ENCODE assay signal across 16 cellular contexts in genomic region chr1:89356658-89357400, GRCh38. TPM values are rescaled to one million over a fixed set of nuclear protein-coding genes. Genes with fewer than 3 reads are reported as not detected.
DNase-seq lines count a peak whose midpoint lies in the region; ATAC-seq and TF ChIP-seq lines count a peak whose summit lies in the region.
"Had no signal": no experiment of that assay in that cellular context is flagged by ENCODE, and none has a peak within 500 bp of the region (broad histone marks: within the 10 kb centered on the region; RNA-seq: fewer than 3 reads in every experiment).

No MANE protein-coding gene starts in this region.

- no peak for TF ChIP-seq CTCF in cardiac fibroblast (IDR thresholded peaks at IDR 0.05; ENCODE audit: low read depth, low read length)
- no peak for TF ChIP-seq CTCF in heart right ventricle (IDR thresholded peaks at IDR 0.05)

- peaks cover 59% of the 10 kb centered on the region for H3K4me1 Mint-ChIP-seq in activated T-cell treated with anti-CD3 and anti-CD28 coated beads, Interleukin-2, amount 50 U/mL, for 72 hours (ENCODE audit: low read depth)
- peaks cover 10 to 29% of the 10 kb centered on the region in 2 donors for H3K4me1 Mint-ChIP-seq in stimulated activated naive B cell treated with anti-CD40 and anti-IgM and Interleukin-4, amounts not matched to agents 10 μg/mL and 1 μg/mL and 100 μg/mL, for 72 hours

- peaks cover 0 to 30% (median 0%) of the 10 kb centered on the region in 9 donors for H3K4me1 ChIP-seq in heart right ventricle

- WGBS in heart right ventricle, 2 donors, result 87 to 91% methylated on average over 8 of the region's 8 CpGs

- H3K27ac ChIP-seq in heart right ventricle, result no peak overlapping the region
- H3K27ac ChIP-seq: C4-2B had no signal

- no peak overlapping the region for H3K4me3 ChIP-seq in cardiac fibroblast (replicated peaks in 1 of 2; ENCODE audit: low read depth in 2 of 2, low read length in 2 of 2)
- no peak overlapping the region for H3K4me3 ChIP-seq in heart right ventricle
- no peak overlapping the region for H3K4me3 ChIP-seq in H7 (ENCODE audit: insufficient read depth, low read depth, low read length)

- peaks cover 18% of the 10 kb centered on the region for H3K27me3 Mint-ChIP-seq in activated T-cell treated with anti-CD3 and anti-CD28 coated beads, Interleukin-2, amount 50 U/mL, for 72 hours (ENCODE audit: low read depth)
- H3K27me3 Mint-ChIP-seq in stimulated activated naive B cell treated with anti-CD40 and anti-IgM and Interleukin-4, amounts not matched to agents 10 μg/mL and 1 μg/mL and 100 μg/mL, for 72 hours, result no peaks in the 10 kb centered on the region
- H3K27me3 Mint-ChIP-seq: central memory CD8-positive, alpha-beta T cell had no signal

- ATAC-seq in activated T-cell treated with anti-CD3 and anti-CD28 coated beads, Interleukin-2, amount 50 U/mL, for 72 hours (replicated peaks in 1 of 2), result peak; percentile 65 to 69
- peak; percentile 48 to 51 for ATAC-seq in stimulated activated naive B cell treated with anti-CD40 and anti-IgM and Interleukin-4, amounts not matched to agents 10 μg/mL and 1 μg/mL and 100 μg/mL, for 72 hours (replicated peaks)
- ATAC-seq in sciatic nerve, result no peak
- no peak for ATAC-seq in heart right ventricle

- H3K36me3 Mint-ChIP-seq in activated T-cell treated with anti-CD3 and anti-CD28 coated beads, Interleukin-2, amount 50 U/mL, for 72 hours (ENCODE audit: insufficient read depth in 2 of 2), result no peaks in the 10 kb centered on the region
- no peaks in the 10 kb centered on the region for H3K36me3 Mint-ChIP-seq in stimulated activated naive B cell treated with anti-CD40 and anti-IgM and Interleukin-4, amounts not matched to agents 10 μg/mL and 1 μg/mL and 100 μg/mL, for 72 hours

- no peaks in the 10 kb centered on the region for H3K9me3 Mint-ChIP-seq in activated T-cell treated with anti-CD3 and anti-CD28 coated beads, Interleukin-2, amount 50 U/mL, for 72 hours
- H3K9me3 Mint-ChIP-seq in stimulated activated naive B cell treated with anti-CD40 and anti-IgM and Interleukin-4, amounts not matched to agents 10 μg/mL and 1 μg/mL and 100 μg/mL, for 72 hours, result no peaks in the 10 kb centered on the region
- H3K9me3 Mint-ChIP-seq: central memory CD8-positive, alpha-beta T cell had no signal

- H3K9me3 ChIP-seq in heart right ventricle, result no peaks in the 10 kb centered on the region

- peak overlapping the region; percentile 70 to 85 for H3K4me3 Mint-ChIP-seq in activated T-cell treated with anti-CD3 and anti-CD28 coated beads, Interleukin-2, amount 50 U/mL, for 72 hours
- no peak overlapping the region for H3K4me3 Mint-ChIP-seq in stimulated activated naive B cell treated with anti-CD40 and anti-IgM and Interleukin-4, amounts not matched to agents 10 μg/mL and 1 μg/mL and 100 μg/mL, for 72 hours
- H3K4me3 Mint-ChIP-seq: central memory CD8-positive, alpha-beta T cell had no signal

- no peaks in the 10 kb centered on the region for H3K27me3 ChIP-seq in heart right ventricle
- H3K27me3 ChIP-seq in H7 (ENCODE audit: control insufficient read depth, insufficient read depth, low read length), result no peaks in the 10 kb centered on the region; the same call in 1 of the 2 replicates

- peak overlapping the region; percentile 74 for H3K27ac Mint-ChIP-seq in activated T-cell treated with anti-CD3 and anti-CD28 coated beads, Interleukin-2, amount 50 U/mL, for 72 hours
- H3K27ac Mint-ChIP-seq in stimulated activated naive B cell treated with anti-CD40 and anti-IgM and Interleukin-4, amounts not matched to agents 10 μg/mL and 1 μg/mL and 100 μg/mL, for 72 hours, result no peak overlapping the region

- H3K36me3 ChIP-seq in heart right ventricle (no peaks in the 10 kb centered on the region), H7 (replicated peaks; ENCODE audit: control insufficient read depth, insufficient read depth, low read length) (no peaks in the 10 kb centered on the region)

- DNase-seq in activated T-cell treated with anti-CD3 and anti-CD28 coated beads, Interleukin-2, amount 50 U/mL, for 72 hours, result peak in 1 of 2 donors; percentile 11
- no peak for DNase-seq in activated T-cell treated with anti-CD3 and anti-CD28 coated beads for 4 hours
- peak; percentile 51 for DNase-seq in NCI-H226
- peak; percentile 40 to 48 for DNase-seq in cardiac fibroblast (ENCODE audit: low read depth in 2 of 2)
- DNase-seq in stimulated activated naive B cell treated with anti-CD40 and anti-IgM and Interleukin-4, amounts not matched to agents 10 μg/mL and 1 μg/mL and 100 μg/mL, for 72 hours, result no peak
- no peak for DNase-seq in sciatic nerve (ENCODE audit: low spot score)
- DNase-seq in heart right ventricle, result no peak
- DNase-seq in H7, result no peak
- DNase-seq: glutamatergic neuron, Kasumi-1, NCI-H524 treated with DMSO at 0.1 percent for 48 hours, trophoblast cell had no signal

- intact Hi-C loops in sciatic nerve (cut with DNase I) (loop anchor here (5.0 kb wide), 1 partner anchor 355 kb away; no protein-coding TSS in a partner anchor), heart right ventricle (cut with DNase I) (loop anchor here (5.0 to 10.0 kb wide), 10 partner anchors 92 to 360 kb away; partner anchors contain the start of gene GBP4 (in 6 of the 10))

RNA-seq across cellular contexts. Expression of gene GBP6, which starts 7.0 kb away (rescaled TPM):
- 1 to 10 TPM; 2.8 to 3.3 TPM for total RNA-seq in activated T-cell treated with anti-CD3 and anti-CD28 coated beads, Interleukin-2, amount 50 U/mL, for 72 hours
- total RNA-seq in sciatic nerve (not detected), heart right ventricle (under 1 TPM in 3 of 10 donors, not detected in 7; 0.08 to 0.14 (median 0.12) TPM)
- under 1 TPM in 1 of 2 donors, not detected in 1; 0.07 TPM for polyA plus RNA-seq in heart right ventricle
- total RNA-seq in H7 (2014; rRNA removed; shearing (Covaris generic)), result not detected in 2 replicates
- total RNA-seq: lung microvascular endothelial cell, posterior vena cava had no signal

Comparison
In these comparisons a context has a peak if more than half of its experiments do, and no peak if none do; other contexts are left out.
1. ATAC-seq: peak in activated T-cell treated with anti-CD3 and anti-CD28 coated beads, Interleukin-2, amount 50 U/mL, for 72 hours (2 of 2) and stimulated activated naive B cell treated with anti-CD40 and anti-IgM and Interleukin-4, amounts not matched to agents 10 μg/mL and 1 μg/mL and 100 μg/mL, for 72 hours (2 of 2); none in sciatic nerve (single experiment) and heart right ventricle (0 of 8).
2. DNase-seq: peak in NCI-H226 (single experiment) and cardiac fibroblast (2 of 2); none in activated T-cell treated with anti-CD3 and anti-CD28 coated beads for 4 hours (single experiment), stimulated activated naive B cell treated with anti-CD40 and anti-IgM and Interleukin-4, amounts not matched to agents 10 μg/mL and 1 μg/mL and 100 μg/mL, for 72 hours (single experiment), sciatic nerve (single experiment), heart right ventricle (0 of 2) and H7 (single experiment).
3. H3K4me3 Mint-ChIP-seq: peak in activated T-cell treated with anti-CD3 and anti-CD28 coated beads, Interleukin-2, amount 50 U/mL, for 72 hours (2 of 2); none in stimulated activated naive B cell treated with anti-CD40 and anti-IgM and Interleukin-4, amounts not matched to agents 10 μg/mL and 1 μg/mL and 100 μg/mL, for 72 hours (0 of 2).